1 cellular context compared by ENCODE assay signal in genomic region chr13:27446986-27447583, GRCh38.
TF ChIP-seq lines count a peak whose summit lies in the region.

No MANE protein-coding gene starts in this region.

TF ChIP-seq in endothelial cell of umbilical vein, 7 proteins besides CTCF, POLR2A, EP300 and RAD21:
- TF ChIP-seq MYC (IDR thresholded peaks at IDR 0.05; ENCODE audit: low read depth, low read length) (no peak), FOS (IDR thresholded peaks at IDR 0.05; ENCODE audit: borderline replicate concordance, insufficient read depth, low read length) (no peak)
TF ChIP-seq in endothelial cell of umbilical vein: peak in this region for 0.
